Comparison of ENCODE assay signal across 1 cellular context in genomic region chr3:48556796-48557626, GRCh38.
A peak's percentile ranks its signal among the peaks of the same experiment; 100 is the strongest.
TF ChIP-seq lines count a peak whose summit lies in the region.

TSS of gene PFKFB4 (minus strand) at chr3:48556803. CDS start at chr3:48556777, 26 bp downstream.

TF ChIP-seq in HEK293, 187 proteins besides CTCF, POLR2A, EP300 and RAD21 (continued from another document and continues in another):
- TF ChIP-seq ZBTB44 (tag by site-specific recombination; IDR thresholded peaks at IDR 0.05) (0 out of 2 replicates have a peak, but pooled peaks have one; percentile 13), TCF7L2 (IDR thresholded peaks at IDR 0.05; ENCODE audit: borderline replicate concordance, low read depth, low read length) (no peak), ZNF26 (tag by site-specific recombination; IDR thresholded peaks at IDR 0.05) (no peak), ZNF362 (tag by site-specific recombination; IDR thresholded peaks at IDR 0.05) (no peak), TSHZ1 (tag by site-specific recombination; IDR thresholded peaks at IDR 0.05; ENCODE audit: borderline replicate concordance) (no peak), SCRT2 (tag by site-specific recombination; IDR thresholded peaks at IDR 0.05) (0 out of 2 replicates have a peak, but pooled peaks have one; percentile 13), ZBTB17 (tag by site-specific recombination; IDR thresholded peaks at IDR 0.05) (peak; percentile 57; the same call in 1 of the 2 replicates), ZBTB8A (tag by site-specific recombination; IDR thresholded peaks at IDR 0.05) (no peak), ZNF692 (tag by site-specific recombination; IDR thresholded peaks at IDR 0.05) (peak; percentile 99), ZNF18 (tag by site-specific recombination; IDR thresholded peaks at IDR 0.05) (no peak), ZNF510 (tag by site-specific recombination; IDR thresholded peaks at IDR 0.05; ENCODE audit: insufficient replicate concordance) (no peak), ATF2 (tag by site-specific recombination; IDR thresholded peaks at IDR 0.05; ENCODE audit: low read depth) (no peak), KLF1 (tag by site-specific recombination; IDR thresholded peaks at IDR 0.05) (peak; percentile 48; the same call in 1 of the 2 replicates), ZSCAN4 (tag by site-specific recombination; IDR thresholded peaks at IDR 0.05) (no peak), ZNF513 (tag by site-specific recombination; IDR thresholded peaks at IDR 0.05) (no peak), ZSCAN16 (tag by site-specific recombination; IDR thresholded peaks at IDR 0.05) (no peak), ZFHX2 (tag by site-specific recombination; conservative IDR thresholded peaks at IDR 0.05) (peak; percentile 52; the same call in 1 of the 2 replicates), ZNF280C (tag by site-specific recombination; IDR thresholded peaks at IDR 0.05) (no peak), ZNF302 (tag by site-specific recombination; IDR thresholded peaks at IDR 0.05; ENCODE audit: low read depth) (no peak), ZNF404 (tag by site-specific recombination; IDR thresholded peaks at IDR 0.05) (no peak), OSR2 (tag by site-specific recombination; IDR thresholded peaks at IDR 0.05) (peak; percentile 11; the same call in 1 of the 2 replicates), ZNF146 (tag by site-specific recombination; IDR thresholded peaks at IDR 0.05) (no peak), PBX3 (CRISPR knock-in tag; IDR thresholded peaks at IDR 0.05) (no peak), ZNF335 (tag by site-specific recombination; conservative IDR thresholded peaks at IDR 0.05) (no peak; the same call in 1 of the 2 replicates), ZEB2 (tag by site-specific recombination; IDR thresholded peaks at IDR 0.05) (0 out of 2 replicates have a peak, but pooled peaks have one; percentile 42), ZBTB6 (tag by site-specific recombination; IDR thresholded peaks at IDR 0.05) (no peak), ZSCAN23 (tag by site-specific recombination; IDR thresholded peaks at IDR 0.05) (no peak), ZFP3 (tag by site-specific recombination; IDR thresholded peaks at IDR 0.05; ENCODE audit: low read depth) (no peak), GLI2 (tag by site-specific recombination; IDR thresholded peaks at IDR 0.05; ENCODE audit: borderline replicate concordance, low read depth) (no peak), ZFP37 (tag by site-specific recombination; IDR thresholded peaks at IDR 0.05) (no peak), ZNF792 (tag by site-specific recombination; IDR thresholded peaks at IDR 0.05) (no peak)
